In genomic region chr18:75223687-75224347, GRCh38 we compare ENCODE assay signal across 13 cellular contexts.
DNase-seq lines count a peak whose midpoint lies in the region; ATAC-seq and TF ChIP-seq lines count a peak whose summit lies in the region.
"Had no signal": no experiment of that assay in that cellular context is flagged by ENCODE, and none has a peak within 500 bp of the region (broad histone marks: within the 10 kb centered on the region; RNA-seq: fewer than 3 reads in every experiment).

No MANE protein-coding gene starts in this region.

- peak; percentile 58 to 81 for DNase-seq in NCI-H187 (lab: John Stamatoyannopoulos, UW)
- peak; percentile 41 for DNase-seq in WERI-Rb-1
- peak; percentile 95 for DNase-seq in left kidney (ENCODE audit: low read depth, low spot score)
- no peak for DNase-seq in T-helper 1 cell
- DNase-seq in stimulated activated naive CD4-positive, alpha-beta T cell (lab: John Stamatoyannopoulos, UW): no peak
- DNase-seq: activated CD4-positive, CD25-positive, alpha-beta regulatory T cell treated with anti-CD3 and anti-CD28 coated beads, Interleukin-2, amount 50 U/mL, for 72 hours; NCI-H1436; small intestine had no signal

- no peaks in the 10 kb centered on the region for H3K27me3 ChIP-seq in BLaER1 treated with 17β-estradiol and CSF1 and Interleukin-3, amounts not matched to agents 10 nM and 100 nM
- no peaks in the 10 kb centered on the region for H3K27me3 ChIP-seq in WERI-Rb-1 (ENCODE audit: insufficient read depth, low read depth, severe bottlenecking)

- H3K9ac ChIP-seq in BLaER1 treated with 17β-estradiol and CSF1 and Interleukin-3, amounts not matched to agents 10 nM and 100 nM: peak overlapping the region in 1 of 11 experiments; percentile 16; a peak in 1 of 22 replicates

- peaks cover 0 to 70% (median 50%) of the 10 kb centered on the region in 11 experiments; a peak in 12 of 22 replicates for H4K20me1 ChIP-seq in BLaER1 treated with 17β-estradiol and CSF1 and Interleukin-3, amounts not matched to agents 10 nM and 100 nM

- H3K36me3 ChIP-seq in BLaER1 treated with 17β-estradiol and CSF1 and Interleukin-3, amounts not matched to agents 10 nM and 100 nM: peaks cover 0 to 15% (median 4%) of the 10 kb centered on the region in 11 experiments; a peak in 4 of 22 replicates
- no peaks in the 10 kb centered on the region for H3K36me3 ChIP-seq in WERI-Rb-1

- peaks cover 27 to 51% (median 48%) of the 10 kb centered on the region in 10 experiments for H3K4me1 ChIP-seq in BLaER1 treated with 17β-estradiol and CSF1 and Interleukin-3, amounts not matched to agents 10 nM and 100 nM

- no peak for TF ChIP-seq CTCF in WERI-Rb-1 (IDR thresholded peaks at IDR 0.05; ENCODE audit: low read depth, low read length)

- peak overlapping the region; percentile 1 to 75 (median 64); a peak in 21 of 22 replicates for H3K4me2 ChIP-seq in BLaER1 treated with 17β-estradiol and CSF1 and Interleukin-3, amounts not matched to agents 10 nM and 100 nM

- no peak overlapping the region for H3K27ac ChIP-seq in BLaER1 treated with 17β-estradiol and CSF1 and Interleukin-3, amounts not matched to agents 10 nM and 100 nM
- no peak overlapping the region for H3K27ac ChIP-seq in WERI-Rb-1
- H3K27ac ChIP-seq: coronary artery, RWPE1 had no signal

- no peak for ATAC-seq in GM19452 (IDR thresholded peaks at IDR 0.05; ENCODE audit: unreplicated experiment)
- ATAC-seq in GM18861 (IDR thresholded peaks at IDR 0.05; ENCODE audit: unreplicated experiment): no peak

- peaks cover 0 to 4% (median 0%) of the 10 kb centered on the region in 11 experiments; a peak in 2 of 22 replicates for H3K9me3 ChIP-seq in BLaER1 treated with 17β-estradiol and CSF1 and Interleukin-3, amounts not matched to agents 10 nM and 100 nM (replicated peaks in 1 of 11)
- no peaks in the 10 kb centered on the region for H3K9me3 ChIP-seq in WERI-Rb-1 (ENCODE audit: severe bottlenecking)

- no peak overlapping the region for H3K4me3 ChIP-seq in BLaER1 treated with 17β-estradiol and CSF1 and Interleukin-3, amounts not matched to agents 10 nM and 100 nM
- H3K4me3 ChIP-seq in WERI-Rb-1 (ENCODE audit: low read depth, low read length): no peak overlapping the region
- H3K4me3 ChIP-seq: coronary artery had no signal

Comparison
In these comparisons a context has a peak if more than half of its experiments do, and no peak if none do; other contexts are left out.
1. DNase-seq: peak in NCI-H187 (2 of 2), WERI-Rb-1 (single experiment) and left kidney (single experiment); none in T-helper 1 cell (0 of 5) and stimulated activated naive CD4-positive, alpha-beta T cell (0 of 6).